8 cellular contexts compared by ENCODE assay signal in genomic region chr4:145937021-145937861, GRCh38. TPM values are rescaled to one million over a fixed set of nuclear protein-coding genes. Genes with fewer than 3 reads are reported as not detected.
DNase-seq lines count a peak whose midpoint lies in the region; ATAC-seq and TF ChIP-seq lines count a peak whose summit lies in the region.

No MANE protein-coding gene starts in this region.

- H3K9ac ChIP-seq in ES-I3 (ENCODE audit: low read depth, low read length) = peak overlapping the region; percentile 92
- H3K9ac ChIP-seq in mucosa of rectum (ENCODE audit: low read depth in 1 of 2, low read length in 2 of 2) = peak overlapping the region; percentile 65 to 91

- DNase-seq in HFF-Myc (ENCODE audit: extremely low read depth, low read depth) = no peak
- DNase-seq in NCI-H748 treated with DMSO at 0.1 percent for 48 hours (lab: John Stamatoyannopoulos, UW) = peak; percentile 2
- DNase-seq in activated T-cell treated with anti-CD3 and anti-CD28 coated beads, Interleukin-2, amount 50 U/mL, for 24 hours = peak; percentile 76
- peak; percentile 30 to 78 for DNase-seq in stimulated activated effector memory CD8-positive, alpha-beta T cell treated with anti-CD3 and anti-CD28 coated beads, Interleukin-12 subunit alpha, Interleukin-12 subunit beta, amount 100 ng/mL, for 72 hours (ENCODE audit: low spot score in 2 of 2)

- peaks cover 38% of the 10 kb centered on the region for H3K36me3 Mint-ChIP-seq in activated T-cell treated with anti-CD3 and anti-CD28 coated beads, Interleukin-2, amount 50 U/mL, for 24 hours (ENCODE audit: low read depth)
- peaks cover 23% of the 10 kb centered on the region for H3K36me3 Mint-ChIP-seq in stimulated activated effector memory CD8-positive, alpha-beta T cell treated with anti-CD3 and anti-CD28 coated beads, Interleukin-12 subunit alpha, Interleukin-12 subunit beta, amount 100 ng/mL, for 72 hours

- H3K4me1 ChIP-seq in ES-I3 (ENCODE audit: insufficient read depth, low read length) = peaks cover 27% of the 10 kb centered on the region
- peaks cover 0 to 2% of the 10 kb centered on the region in 2 donors for H3K4me1 ChIP-seq in esophagus (ENCODE audit: control insufficient read depth in 2 of 2, insufficient read depth in 2 of 2, low read length in 1 of 2)
- peaks cover 0 to 11% of the 10 kb centered on the region in 2 donors for H3K4me1 ChIP-seq in mucosa of rectum (ENCODE audit: control insufficient read depth in 2 of 2, insufficient read depth in 2 of 2, low read length in 2 of 2)

- H3K27ac Mint-ChIP-seq in activated T-cell treated with anti-CD3 and anti-CD28 coated beads, Interleukin-2, amount 50 U/mL, for 24 hours = peak overlapping the region; percentile 96
- H3K27ac Mint-ChIP-seq in stimulated activated effector memory CD8-positive, alpha-beta T cell treated with anti-CD3 and anti-CD28 coated beads, Interleukin-12 subunit alpha, Interleukin-12 subunit beta, amount 100 ng/mL, for 72 hours = peak overlapping the region; percentile 89

- no peaks in the 10 kb centered on the region for H3K27me3 Mint-ChIP-seq in activated T-cell treated with anti-CD3 and anti-CD28 coated beads, Interleukin-2, amount 50 U/mL, for 24 hours

- H3K27me3 ChIP-seq in esophagus (ENCODE audit: control insufficient read depth in 1 of 2, insufficient read depth in 2 of 2, low read length in 2 of 2) = no peaks in the 10 kb centered on the region
- no peaks in the 10 kb centered on the region for H3K27me3 ChIP-seq in mucosa of rectum (ENCODE audit: control insufficient read depth in 2 of 2, insufficient read depth in 2 of 2, low read length in 2 of 2)

- H3K27ac ChIP-seq in esophagus (ENCODE audit: low read depth in 2 of 2, low read length in 1 of 2) = peak overlapping the region; percentile 92 to 94
- peak overlapping the region; percentile 95 for H3K27ac ChIP-seq in mucosa of rectum (ENCODE audit: low read depth in 2 of 2, low read length in 2 of 2)

- peak overlapping the region; percentile 98 for H3K4me3 Mint-ChIP-seq in activated T-cell treated with anti-CD3 and anti-CD28 coated beads, Interleukin-2, amount 50 U/mL, for 24 hours
- peak overlapping the region; percentile 92 for H3K4me3 Mint-ChIP-seq in stimulated activated effector memory CD8-positive, alpha-beta T cell treated with anti-CD3 and anti-CD28 coated beads, Interleukin-12 subunit alpha, Interleukin-12 subunit beta, amount 100 ng/mL, for 72 hours

- no peaks in the 10 kb centered on the region; the same call in 1 of the 2 replicates for H3K36me3 ChIP-seq in ES-I3 (ENCODE audit: insufficient read depth, low read length)
- no peaks in the 10 kb centered on the region for H3K36me3 ChIP-seq in esophagus (ENCODE audit: control insufficient read depth in 2 of 2, insufficient read depth in 2 of 2, low read length in 1 of 2)
- no peaks in the 10 kb centered on the region for H3K36me3 ChIP-seq in mucosa of rectum (ENCODE audit: control insufficient read depth in 2 of 2, insufficient read depth in 2 of 2, low read length in 2 of 2)

- H3K4me3 ChIP-seq in HFF-Myc (replicated peaks; ENCODE audit: low read depth, low read length) = peak overlapping the region; percentile 78
- H3K4me3 ChIP-seq in esophagus (ENCODE audit: low read depth in 1 of 2, low read length in 2 of 2) = peak overlapping the region; percentile 65 to 69
- H3K4me3 ChIP-seq in mucosa of rectum (ENCODE audit: low read length in 2 of 2) = peak overlapping the region; percentile 98 to 99

- H3K4me1 Mint-ChIP-seq in activated T-cell treated with anti-CD3 and anti-CD28 coated beads, Interleukin-2, amount 50 U/mL, for 24 hours (ENCODE audit: low read depth) = peaks cover 51% of the 10 kb centered on the region
- H3K4me1 Mint-ChIP-seq in stimulated activated effector memory CD8-positive, alpha-beta T cell treated with anti-CD3 and anti-CD28 coated beads, Interleukin-12 subunit alpha, Interleukin-12 subunit beta, amount 100 ng/mL, for 72 hours = peaks cover 36% of the 10 kb centered on the region

- H3K9me3 Mint-ChIP-seq in activated T-cell treated with anti-CD3 and anti-CD28 coated beads, Interleukin-2, amount 50 U/mL, for 24 hours = no peaks in the 10 kb centered on the region
- H3K9me3 Mint-ChIP-seq in stimulated activated effector memory CD8-positive, alpha-beta T cell treated with anti-CD3 and anti-CD28 coated beads, Interleukin-12 subunit alpha, Interleukin-12 subunit beta, amount 100 ng/mL, for 72 hours = no peaks in the 10 kb centered on the region

- no peaks in the 10 kb centered on the region for H3K9me3 ChIP-seq in ES-I3 (ENCODE audit: control insufficient read depth, insufficient read depth, low read length)
- no peaks in the 10 kb centered on the region for H3K9me3 ChIP-seq in esophagus (ENCODE audit: control insufficient read depth in 2 of 2, insufficient read depth in 1 of 2, low read depth in 1 of 2, low read length in 1 of 2)
- no peaks in the 10 kb centered on the region for H3K9me3 ChIP-seq in mucosa of rectum (ENCODE audit: control insufficient read depth in 2 of 2, low read length in 2 of 2)

- ATAC-seq in stimulated activated effector memory CD8-positive, alpha-beta T cell treated with anti-CD3 and anti-CD28 coated beads, Interleukin-12 subunit alpha, Interleukin-12 subunit beta, amount 100 ng/mL, for 72 hours = peak; percentile 57
- ATAC-seq in HG03039 (IDR thresholded peaks at IDR 0.05; ENCODE audit: unreplicated experiment) = no peak

- TF ChIP-seq CTCF in HFF-Myc (IDR thresholded peaks at IDR 0.05; ENCODE audit: low read depth, low read length, missing control alignments) = no peak

- WGBS in esophagus, 2 donors = 0 to 1% methylated on average over 26 to 89 of the region's 89 CpGs

RNA-seq across cellular contexts. Expression of gene ZNF827, which starts 1.4 kb away (rescaled TPM):
- polyA plus RNA-seq in esophagus = 1 to 10 TPM; 1.6 to 2.0 TPM
